Comparison of ENCODE assay signal across 11 cellular contexts in genomic region chr13:111281751-111282311, GRCh38. TPM values are rescaled to one million over a fixed set of nuclear protein-coding genes. Genes with fewer than 3 reads are reported as not detected.
DNase-seq lines count a peak whose midpoint lies in the region; ATAC-seq and TF ChIP-seq lines count a peak whose summit lies in the region.
"Had no signal": no experiment of that assay in that cellular context is flagged by ENCODE, and none has a peak within 500 bp of the region (broad histone marks: within the 10 kb centered on the region; RNA-seq: fewer than 3 reads in every experiment).

No MANE protein-coding gene starts in this region.

- DNase-seq in MV-4-11 (lab: John Stamatoyannopoulos, UW) (peak; percentile 97), caudate nucleus (lab: John Stamatoyannopoulos, UW) (no peak), left lobe of liver (ENCODE audit: low spot score) (no peak), suprapubic skin (ENCODE audit: low spot score in 2 of 2) (no peak), kidney tubule cell (ENCODE audit: low spot score) (no peak)
- DNase-seq in T-helper 2 cell treated with Interferon-gamma antibody and Interleukin-4, amounts not matched to agents 5 μg/mL and 100 μg/mL, for 36 hours (ENCODE audit: low spot score): no peak
- DNase-seq in stimulated activated CD8-positive, alpha-beta memory T cell treated with anti-CD3 and anti-CD28 coated beads, Interleukin-4, amount 100 ng/mL, for 48 hours: no peak
- DNase-seq: activated B cell treated with CpG ODN at 0.5 μM for 24 hours, cerebellar nuclear complex, NCI-H510A had no signal

- no peak for TF ChIP-seq POLR2A in suprapubic skin (IDR thresholded peaks at IDR 0.05)

- no peaks in the 10 kb centered on the region for H3K27me3 ChIP-seq in suprapubic skin

- ATAC-seq in left lobe of liver (peak; percentile 33), GM18867 (IDR thresholded peaks at IDR 0.05; ENCODE audit: unreplicated experiment) (no peak)

- no peaks in the 10 kb centered on the region for H3K9me3 Mint-ChIP-seq in T-helper 2 cell treated with Interferon-gamma antibody and Interleukin-4, amounts not matched to agents 5 μg/mL and 100 μg/mL, for 36 hours
- H3K9me3 Mint-ChIP-seq: activated B cell treated with CpG ODN at 0.5 μM for 24 hours had no signal

- H3K4me3 ChIP-seq in suprapubic skin: no peak overlapping the region

- H3K4me3 Mint-ChIP-seq in T-helper 2 cell treated with Interferon-gamma antibody and Interleukin-4, amounts not matched to agents 5 μg/mL and 100 μg/mL, for 36 hours: no peak overlapping the region
- H3K4me3 Mint-ChIP-seq: activated B cell treated with CpG ODN at 0.5 μM for 24 hours had no signal

- H3K27ac Mint-ChIP-seq in T-helper 2 cell treated with Interferon-gamma antibody and Interleukin-4, amounts not matched to agents 5 μg/mL and 100 μg/mL, for 36 hours: no peak overlapping the region
- H3K27ac Mint-ChIP-seq: activated B cell treated with CpG ODN at 0.5 μM for 24 hours had no signal

- TF ChIP-seq CTCF in suprapubic skin (IDR thresholded peaks at IDR 0.05): no peak

- H3K27ac ChIP-seq in caudate nucleus (ENCODE audit: low read depth, low read length): peak overlapping the region; percentile 72
- H3K27ac ChIP-seq in suprapubic skin: peak overlapping the region; percentile 48

- H3K36me3 Mint-ChIP-seq in T-helper 2 cell treated with Interferon-gamma antibody and Interleukin-4, amounts not matched to agents 5 μg/mL and 100 μg/mL, for 36 hours (ENCODE audit: low read depth): peaks cover 59% of the 10 kb centered on the region

- no peak for TF ChIP-seq EP300 in suprapubic skin (IDR thresholded peaks at IDR 0.05)

- H3K4me1 Mint-ChIP-seq in T-helper 2 cell treated with Interferon-gamma antibody and Interleukin-4, amounts not matched to agents 5 μg/mL and 100 μg/mL, for 36 hours (ENCODE audit: low read depth): peaks cover 10% of the 10 kb centered on the region
- H3K4me1 Mint-ChIP-seq: activated B cell treated with CpG ODN at 0.5 μM for 24 hours had no signal

- no peaks in the 10 kb centered on the region for H3K9me3 ChIP-seq in suprapubic skin

- peaks cover 19% of the 10 kb centered on the region for H3K4me1 ChIP-seq in suprapubic skin

- H3K27me3 Mint-ChIP-seq in T-helper 2 cell treated with Interferon-gamma antibody and Interleukin-4, amounts not matched to agents 5 μg/mL and 100 μg/mL, for 36 hours (ENCODE audit: low read depth): no peaks in the 10 kb centered on the region
- H3K27me3 Mint-ChIP-seq: activated B cell treated with CpG ODN at 0.5 μM for 24 hours had no signal

- WGBS in suprapubic skin: 58% methylated on average over 10 of the region's 10 CpGs

- peaks cover 81% of the 10 kb centered on the region for H3K36me3 ChIP-seq in suprapubic skin

RNA-seq across cellular contexts. Expression of gene TEX29, which starts 38.6 kb away (rescaled TPM):
- 0.53 TPM for total RNA-seq in left lobe of liver
- total RNA-seq in suprapubic skin: not detected
